8 cellular contexts compared by ENCODE assay signal in the genomic region with DNA sequence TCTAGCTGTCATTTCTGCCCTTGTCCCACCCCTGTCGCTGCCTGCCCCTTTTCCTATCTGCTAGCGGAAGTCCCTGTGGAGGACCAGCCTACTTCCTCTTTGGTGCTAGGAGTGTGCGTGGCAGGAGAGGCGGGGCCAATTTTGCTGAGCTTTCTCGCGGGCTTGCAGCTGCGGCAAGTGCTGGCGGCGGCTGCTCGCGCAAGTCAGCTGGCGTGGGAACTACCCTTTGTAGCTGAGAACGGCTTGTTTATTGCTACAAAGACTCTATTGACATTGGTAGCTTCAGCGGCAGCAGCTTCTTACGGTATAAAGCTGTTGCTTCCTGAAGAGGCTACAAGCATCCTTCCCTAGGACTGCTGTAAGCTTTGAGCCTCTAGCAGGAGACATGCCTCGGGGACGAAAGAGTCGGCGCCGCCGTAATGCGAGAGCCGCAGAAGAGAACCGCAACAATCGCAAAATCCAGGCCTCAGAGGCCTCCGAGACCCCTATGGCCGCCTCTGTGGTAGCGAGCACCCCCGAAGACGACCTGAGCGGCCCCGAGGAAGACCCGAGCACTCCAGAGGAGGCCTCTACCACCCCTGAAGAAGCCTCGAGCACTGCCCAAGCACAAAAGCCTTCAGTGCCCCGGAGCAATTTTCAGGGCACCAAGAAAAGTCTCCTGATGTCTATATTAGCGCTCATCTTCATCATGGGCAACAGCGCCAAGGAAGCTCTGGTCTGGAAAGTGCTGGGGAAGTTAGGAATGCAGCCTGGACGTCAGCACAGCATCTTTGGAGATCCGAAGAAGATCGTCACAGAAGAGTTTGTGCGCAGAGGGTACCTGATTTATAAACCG. TPM values are rescaled to one million over a fixed set of nuclear protein-coding genes. Genes with fewer than 3 reads are reported as not detected.
DNase-seq lines count a peak whose midpoint lies in the region; ATAC-seq, FAIRE-seq and TF ChIP-seq lines count a peak whose summit lies in the region.

A gene with protein sequence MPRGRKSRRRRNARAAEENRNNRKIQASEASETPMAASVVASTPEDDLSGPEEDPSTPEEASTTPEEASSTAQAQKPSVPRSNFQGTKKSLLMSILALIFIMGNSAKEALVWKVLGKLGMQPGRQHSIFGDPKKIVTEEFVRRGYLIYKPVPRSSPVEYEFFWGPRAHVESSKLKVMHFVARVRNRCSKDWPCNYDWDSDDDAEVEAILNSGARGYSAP (plus strand): TSS at position 138 of the 835 bp plus-strand sequence. CDS start 248 bp downstream, at position 386.

- no peaks in the 10 kb centered on the region for H3K4me1 ChIP-seq in A549

- POLR2A ChIA-PET in A549 (lab: Yijun Ruan, JAX), result interaction anchor here (1.2 to 1.5 kb wide), 2 partner anchors 37 to 265 kb away, joined by 3 to 4 read pairs; a partner anchor contains a TSS

- peak within 1 kb of the TSS; percentile 50 for H3K4me3 ChIP-seq in A549

- no peak for TF ChIP-seq RAD21 in A549 (conservative IDR thresholded peaks at IDR 0.05 in 1 of 2, IDR thresholded peaks at IDR 0.05 in 1 of 2)

- no peak for TF ChIP-seq EP300 in A549 (IDR thresholded peaks at IDR 0.05)

- DNase-seq in A549 (ENCODE audit: low read depth in 1 of 2, low spot score in 1 of 2), result peak; percentile 46 to 67
- DNase-seq in NCI-H526 treated with DMSO at 0.1 percent for 48 hours (lab: John Stamatoyannopoulos, UW), result peak; percentile 48
- peak; percentile 31 to 69 for DNase-seq in activated CD4-positive, alpha-beta T cell treated with anti-CD3 and anti-CD28 coated beads, Interleukin-2, amount 50 U/mL, for 24 hours (ENCODE audit: low read depth in 1 of 2, low spot score in 1 of 2)
- peak; percentile 72 for DNase-seq in dedifferentiated amniotic fluid mesenchymal stem cell (ENCODE audit: extremely low spot score)
- peak; percentile 78 for DNase-seq in left lobe of liver (ENCODE audit: low spot score)
- DNase-seq in stimulated activated CD4-positive, alpha-beta T cell treated with anti-CD3 and anti-CD28 coated beads, Interleukin-2, amount 100 ng/mL, for 24 hours, result peak; percentile 79

- peak within 1 kb of the TSS; percentile 56 to 80 for H3K27ac ChIP-seq in A549

- peak within 1 kb of the TSS; percentile 85 for H3K4me2 ChIP-seq in A549

- WGBS in A549 (ENCODE audit: missing lambda C conversion rate), result 21% methylated on average over 20 of the region's 42 CpGs

- FAIRE-seq in A549 (lab: Jason Lieb, UNC), result no peak

- peak; percentile 50 for TF ChIP-seq POLR2A in A549 (IDR thresholded peaks at IDR 0.05; ENCODE audit: low read length)
- peak; percentile 51 for TF ChIP-seq POLR2A in GM18526 (IDR thresholded peaks at IDR 0.05; ENCODE audit: extremely low read depth, insufficient read length)

- TF ChIP-seq CTCF in A549 (IDR thresholded peaks at IDR 0.05), result no peak

- ATAC-seq in A549 (peak; percentile 94 to 99), HG03066 (IDR thresholded peaks at IDR 0.05; ENCODE audit: low read depth, unreplicated experiment) (peak; percentile 98), left lobe of liver (peak; percentile 97)

- CTCF ChIA-PET in A549 (lab: Yijun Ruan, JAX), result interaction anchor here (0.8 to 1.4 kb wide), 3 partner anchors 37 to 797 kb away, joined by 3 read pairs; a partner anchor contains a TSS

- H3K9me3 ChIP-seq in A549, result 0 out of 3 replicates have a peak, but pooled peaks cover 5% of the 10 kb centered on the region

TF ChIP-seq in A549, 52 proteins besides CTCF, POLR2A, EP300 and RAD21:
- TF ChIP-seq SMC3 (IDR thresholded peaks at IDR 0.05), result no peak
- TF ChIP-seq, protein P1, sequence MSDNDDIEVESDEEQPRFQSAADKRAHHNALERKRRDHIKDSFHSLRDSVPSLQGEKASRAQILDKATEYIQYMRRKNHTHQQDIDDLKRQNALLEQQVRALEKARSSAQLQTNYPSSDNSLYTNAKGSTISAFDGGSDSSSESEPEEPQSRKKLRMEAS (IDR thresholded peaks at IDR 0.05), result peak; percentile 58
- no peak for TF ChIP-seq HOXB5 (CRISPR knock-in tag; IDR thresholded peaks at IDR 0.05)
- TF ChIP-seq JUN (IDR thresholded peaks at IDR 0.05), result peak in 1 of 2 experiments; percentile 18; a peak in 1 of 5 replicates
- peak; percentile 13 for TF ChIP-seq MAFK (IDR thresholded peaks at IDR 0.05; ENCODE audit: partially characterized antibody)
- TF ChIP-seq BHLHE40 (IDR thresholded peaks at IDR 0.05; ENCODE audit: low read depth, low read length), result no peak
TF ChIP-seq in A549: peak in this region for 3.

RNA-seq across cellular contexts. Expression of the gene that starts here (rescaled TPM):
- 10.4 and 12.3 TPM in 2 replicates for polyA plus RNA-seq in A549 (2011; rRNA removed)
- polyA plus RNA-seq in A549 (2012; cell fraction: cytosol; rRNA removed), result 6.5 and 7.5 TPM in 2 replicates
- polyA plus RNA-seq in A549 (2012; cell fraction: nucleus; rRNA removed), result 6.2 and 11.6 TPM in 2 replicates
- polyA plus RNA-seq in A549 (2017; fragmentation: RNase III; extraction: RNeasy Plus Mini Kit Qiagen cat#74134 plus additional on column Dnase treatment), result 6.1 to 8.8 TPM (median 7.0 TPM) in 3 replicates
- polyA minus RNA-seq in A549 (2011; rRNA and poly(A)+ RNA removed), result 2.4 and 4.8 TPM in 2 replicates
- 7.0 TPM for total RNA-seq in left lobe of liver

Comparison
In these comparisons a context has a peak if more than half of its experiments do, and no peak if none do; other contexts are left out.
1. Peak in every context shown above with its lines: DNase-seq, ATAC-seq, H3K4me3 ChIP-seq and H3K27ac ChIP-seq.